Comparison of ENCODE assay signal across 7 cellular contexts in genomic region chr10:95246582-95247051, GRCh38. TPM values are rescaled to one million over a fixed set of nuclear protein-coding genes. Genes with fewer than 3 reads are reported as not detected.
A peak's percentile ranks its signal among the peaks of the same experiment; 100 is the strongest.
DNase-seq lines count a peak whose midpoint lies in the region; ATAC-seq and TF ChIP-seq lines count a peak whose summit lies in the region.

No MANE protein-coding gene starts in this region.

- TF ChIP-seq POLR2A in tibial nerve (IDR thresholded peaks at IDR 0.05): no peak

- no peak overlapping the region for H3K9ac ChIP-seq in NT2/D1 (ENCODE audit: insufficient read length, low read depth)

- TF ChIP-seq EP300 in tibial nerve (IDR thresholded peaks at IDR 0.05): no peak

- peaks cover 84% of the 10 kb centered on the region for H3K36me3 ChIP-seq in NT2/D1 (ENCODE audit: insufficient read depth, insufficient read length, low read length)
- no peaks in the 10 kb centered on the region for H3K36me3 ChIP-seq in neutrophil
- H3K36me3 ChIP-seq in tibial nerve: peaks cover 0 to 22% (median 0%) of the 10 kb centered on the region in 3 donors

- TF ChIP-seq CTCF in neutrophil (IDR thresholded peaks at IDR 0.05) (peak; percentile 55), tibial nerve (IDR thresholded peaks at IDR 0.05) (peak; percentile 60 to 76 (median 64))

- DNase-seq in GDM1 (lab: John Stamatoyannopoulos, UW): peak; percentile 25
- DNase-seq in NT2/D1 (ENCODE audit: low read depth, low spot score): peak; percentile 72
- DNase-seq in activated T-cell treated with anti-CD3 and anti-CD28 coated beads for 24 hours (ENCODE audit: low read depth): peak; percentile 52
- peak; percentile 87 for DNase-seq in fibroblast of peridontal ligament (ENCODE audit: extremely low read depth)
- peak; percentile 64 to 90 for DNase-seq in tibial nerve (ENCODE audit: low spot score in 2 of 2)

- H3K4me3 ChIP-seq in NT2/D1 (ENCODE audit: insufficient read length, low read depth) (no peak overlapping the region), neutrophil (ENCODE audit: low read depth in 1 of 2, low read length in 1 of 2) (no peak overlapping the region), tibial nerve (no peak overlapping the region)

- no peak overlapping the region for H3K27ac ChIP-seq in neutrophil
- H3K27ac ChIP-seq in tibial nerve: no peak overlapping the region

- H3K4me1 ChIP-seq in NT2/D1 (ENCODE audit: insufficient read depth, insufficient read length) (peaks cover 3% of the 10 kb centered on the region), neutrophil (ENCODE audit: control insufficient read depth in 1 of 2, insufficient read depth in 1 of 2, low read depth in 1 of 2, low read length in 1 of 2) (no peaks in the 10 kb centered on the region), tibial nerve (peaks cover 0 to 11% (median 0%) of the 10 kb centered on the region in 4 donors)

- H3K27me3 ChIP-seq in NT2/D1 (ENCODE audit: insufficient read depth, insufficient read length) (no peaks in the 10 kb centered on the region), neutrophil (no peaks in the 10 kb centered on the region), tibial nerve (no peaks in the 10 kb centered on the region)

- H3K9me3 ChIP-seq in NT2/D1 (ENCODE audit: insufficient read depth, low read length): no peaks in the 10 kb centered on the region
- H3K9me3 ChIP-seq in neutrophil: no peaks in the 10 kb centered on the region
- H3K9me3 ChIP-seq in tibial nerve: no peaks in the 10 kb centered on the region

- WGBS in tibial nerve, 2 donors: 5 to 8% methylated on average over 1 of the region's 1 CpG

- ATAC-seq in HG02885 (IDR thresholded peaks at IDR 0.05; ENCODE audit: poor library complexity, unreplicated experiment): peak; percentile 32

RNA-seq across cellular contexts. Expression of gene PDLIM1, which starts 44.2 kb away (rescaled TPM):
- total RNA-seq in tibial nerve: 100 to 1,000 TPM; 113 to 150 (median 128) TPM

RNA-seq across cellular contexts. Expression of gene ACSM6, which starts 52.6 kb away (rescaled TPM):
- not detected for total RNA-seq in tibial nerve

Comparison
In these comparisons a context has a peak if more than half of its experiments do, and no peak if none do; other contexts are left out.
1. DNase-seq: peak in every context shown above with its lines; median percentile 87 in fibroblast of peridontal ligament; 77 in tibial nerve; 72 in NT2/D1; 52 in activated T-cell treated with anti-CD3 and anti-CD28 coated beads for 24 hours; 25 in GDM1.